ENCODE assay signal across 9 cellular contexts in the genomic region with DNA sequence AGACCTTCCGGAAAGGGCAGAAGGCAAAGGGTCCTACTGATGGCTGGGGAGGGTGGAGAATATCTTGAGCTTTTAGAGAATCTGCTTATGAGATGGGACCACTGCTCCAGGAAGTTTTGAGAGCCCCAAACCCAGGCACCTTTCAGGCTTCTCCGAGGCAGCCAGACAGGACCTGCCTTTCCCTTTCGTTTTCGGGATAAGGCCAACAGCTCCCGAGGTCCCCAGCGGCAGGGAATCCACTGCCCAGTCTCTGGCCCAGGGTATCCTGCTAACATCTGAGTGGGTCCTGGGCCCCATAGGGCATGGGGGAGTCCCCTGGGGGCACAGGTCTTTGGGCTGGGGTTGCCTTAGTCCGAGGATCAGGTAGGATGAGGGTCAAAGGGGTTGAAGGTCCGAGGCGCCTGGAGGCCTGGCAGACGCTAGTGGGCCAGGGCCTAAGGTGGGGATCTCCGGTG. TPM values are rescaled to one million over a fixed set of nuclear protein-coding genes. Genes with fewer than 3 reads are reported as not detected.
DNase-seq lines count a peak whose midpoint lies in the region; ATAC-seq and TF ChIP-seq lines count a peak whose summit lies in the region.
"Had no signal": no experiment of that assay in that cellular context is flagged by ENCODE, and none has a peak within 500 bp of the region (broad histone marks: within the 10 kb centered on the region; RNA-seq: fewer than 3 reads in every experiment).

No MANE protein-coding gene starts in this region.

- no peak for TF ChIP-seq CTCF in GM13976 (IDR thresholded peaks at IDR 0.05; ENCODE audit: borderline replicate concordance, control extremely low read depth, extremely low read depth, insufficient read depth, missing control alignments)
- TF ChIP-seq CTCF in WTC11 (IDR thresholded peaks at IDR 0.05): no peak
- TF ChIP-seq CTCF in hepatocyte (IDR thresholded peaks at IDR 0.05; ENCODE audit: poor library complexity): no peak
- no peak for TF ChIP-seq CTCF in gastrocnemius medialis (IDR thresholded peaks at IDR 0.05 in 4 of 5, conservative IDR thresholded peaks at IDR 0.05 in 1 of 5)

- ATAC-seq in WTC11 (peak; percentile 1; the same call in 1 of the 2 replicates), gastrocnemius medialis (no peak), GM19397 (IDR thresholded peaks at IDR 0.05; ENCODE audit: unreplicated experiment) (no peak)

- peaks cover 18% of the 10 kb centered on the region for H4K20me1 ChIP-seq in hepatocyte (ENCODE audit: insufficient read depth, poor library complexity, severe bottlenecking)

- peak overlapping the region; percentile 61 for H3K4me3 Mint-ChIP-seq in WTC11

- DNase-seq in GM13976 (ENCODE audit: low spot score) (peak; percentile 62), WTC11 (ENCODE audit: low spot score) (no peak), hepatocyte (ENCODE audit: low spot score) (no peak), gastrocnemius medialis (no peak), DMS153 (lab: John Stamatoyannopoulos, UW) (no peak), SHP77 (lab: John Stamatoyannopoulos, UW) (no peak), COLO668 (lab: John Stamatoyannopoulos, UW; ENCODE audit: unreplicated experiment) (no peak)
- DNase-seq: NCI-H2107 had no signal

- H3K36me3 ChIP-seq in hepatocyte (replicated peaks; ENCODE audit: insufficient read depth, low read depth): no peaks in the 10 kb centered on the region
- H3K36me3 ChIP-seq in gastrocnemius medialis: no peaks in the 10 kb centered on the region

- H3K4me1 ChIP-seq in hepatocyte (ENCODE audit: insufficient read depth): peaks cover 29% of the 10 kb centered on the region
- peaks cover 21 to 25% of the 10 kb centered on the region in 2 donors for H3K4me1 ChIP-seq in gastrocnemius medialis

- H3K4me1 Mint-ChIP-seq in WTC11: peaks cover 54% of the 10 kb centered on the region

- no peak overlapping the region for H2AFZ ChIP-seq in hepatocyte

- no peaks in the 10 kb centered on the region for H3K9me3 Mint-ChIP-seq in WTC11

- H3K4me2 ChIP-seq in hepatocyte: peak overlapping the region; percentile 84

- peaks cover 85% of the 10 kb centered on the region for H3K79me2 ChIP-seq in hepatocyte

- H3K4me3 ChIP-seq in hepatocyte (peak overlapping the region; percentile 93), gastrocnemius medialis (peak overlapping the region in 3 of 4 donors; percentile 7 to 43 (median 31))

- H3K9me3 ChIP-seq in hepatocyte (ENCODE audit: low read depth) (no peaks in the 10 kb centered on the region), gastrocnemius medialis (no peaks in the 10 kb centered on the region)

- POLR2A ChIA-PET in WTC11 (lab: Charles Lee): interaction anchor here (0.9 kb wide), 1 partner anchor 9 kb away, joined by 4 read pairs; no protein-coding TSS in a partner anchor

- intact Hi-C loops in gastrocnemius medialis (cut with DNase I; ENCODE audit: low total_unique reads): loop anchor here (5.0 to 10.0 kb wide), 2 partner anchors 162 to 304 kb away; no protein-coding TSS in a partner anchor

- in situ Hi-C loops in GM13976 (cut with MboI; ENCODE audit: low sequenced_read_pairs, unreplicated experiment) (no loop called here), gastrocnemius medialis (cut with MboI; ENCODE audit: low sequenced_read_pairs in 4 of 4) (no loop called here)

- H3K27me3 Mint-ChIP-seq in WTC11 (ENCODE audit: low read depth): peaks cover 94% of the 10 kb centered on the region

- H3K27ac ChIP-seq in hepatocyte (peak overlapping the region; percentile 97), gastrocnemius medialis (no peak overlapping the region)

- TF ChIP-seq POLR2A in gastrocnemius medialis (IDR thresholded peaks at IDR 0.05): no peak

- H3K9me2 ChIP-seq in hepatocyte (replicated peaks; ENCODE audit: insufficient read depth): no peaks in the 10 kb centered on the region

- no peaks in the 10 kb centered on the region for H3K36me3 Mint-ChIP-seq in WTC11

- CTCF ChIA-PET in WTC11 (lab: Charles Lee): interaction anchor here (1.0 to 1.2 kb wide), 2 partner anchors 125 to 149 kb away, joined by 3 read pairs; no protein-coding TSS in a partner anchor

- H3K27me3 ChIP-seq in hepatocyte: peaks cover 47% of the 10 kb centered on the region
- H3K27me3 ChIP-seq in gastrocnemius medialis: peaks cover 65 to 75% (median 69%) of the 10 kb centered on the region in 3 donors

- 13% methylated on average over 11 of the region's 11 CpGs for WGBS in hepatocyte (ENCODE audit: low lambda C conversion rate, missing lambda C conversion rate)

- H3K27ac Mint-ChIP-seq in WTC11: no peak overlapping the region

TF ChIP-seq in WTC11, 78 proteins besides CTCF, POLR2A, EP300 and RAD21:
- TF ChIP-seq JAZF1 (CRISPR knock-in tag; IDR thresholded peaks at IDR 0.05): no peak
- TF ChIP-seq ZNF671 (CRISPR knock-in tag; IDR thresholded peaks at IDR 0.05): no peak
- TF ChIP-seq STAT6 (CRISPR knock-in tag; conservative IDR thresholded peaks at IDR 0.05; ENCODE audit: low read depth): no peak
- no peak for TF ChIP-seq ZNF512 (CRISPR knock-in tag; IDR thresholded peaks at IDR 0.05; ENCODE audit: borderline replicate concordance)
- TF ChIP-seq ZNF416 (CRISPR knock-in tag; IDR thresholded peaks at IDR 0.05): no peak
- no peak for TF ChIP-seq PREB (CRISPR knock-in tag; IDR thresholded peaks at IDR 0.05; ENCODE audit: borderline replicate concordance)
- TF ChIP-seq JUN (CRISPR knock-in tag; IDR thresholded peaks at IDR 0.05): no peak
- TF ChIP-seq GTF2I (CRISPR knock-in tag; conservative IDR thresholded peaks at IDR 0.05): no peak
- TF ChIP-seq, protein P1, sequence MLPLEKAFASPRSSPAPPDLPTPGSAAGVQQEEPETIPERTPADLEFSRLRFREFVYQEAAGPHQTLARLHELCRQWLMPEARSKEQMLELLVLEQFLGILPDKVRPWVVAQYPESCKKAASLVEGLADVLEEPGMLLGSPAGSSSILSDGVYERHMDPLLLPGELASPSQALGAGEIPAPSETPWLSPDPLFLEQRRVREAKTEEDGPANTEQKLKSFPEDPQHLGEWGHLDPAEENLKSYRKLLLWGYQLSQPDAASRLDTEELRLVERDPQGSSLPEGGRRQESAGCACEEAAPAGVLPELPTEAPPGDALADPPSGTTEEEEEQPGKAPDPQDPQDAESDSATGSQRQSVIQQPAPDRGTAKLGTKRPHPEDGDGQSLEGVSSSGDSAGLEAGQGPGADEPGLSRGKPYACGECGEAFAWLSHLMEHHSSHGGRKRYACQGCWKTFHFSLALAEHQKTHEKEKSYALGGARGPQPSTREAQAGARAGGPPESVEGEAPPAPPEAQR (CRISPR knock-in tag; IDR thresholded peaks at IDR 0.05): no peak
- no peak for TF ChIP-seq ESRRA (CRISPR knock-in tag; IDR thresholded peaks at IDR 0.05; ENCODE audit: borderline replicate concordance)
- TF ChIP-seq NFYB (CRISPR knock-in tag; conservative IDR thresholded peaks at IDR 0.05; ENCODE audit: low read depth): no peak
- TF ChIP-seq ELF4 (CRISPR knock-in tag; IDR thresholded peaks at IDR 0.05; ENCODE audit: low read depth): no peak
- TF ChIP-seq CREM (CRISPR knock-in tag; IDR thresholded peaks at IDR 0.05): no peak
- TF ChIP-seq ZNF232 (CRISPR knock-in tag; IDR thresholded peaks at IDR 0.05): no peak
- TF ChIP-seq KAT7 (CRISPR knock-in tag; IDR thresholded peaks at IDR 0.05; ENCODE audit: borderline replicate concordance): no peak
- no peak for TF ChIP-seq NFE2L1 (CRISPR knock-in tag; IDR thresholded peaks at IDR 0.05)
- TF ChIP-seq FOXP1 (CRISPR knock-in tag; IDR thresholded peaks at IDR 0.05; ENCODE audit: borderline replicate concordance): no peak
- no peak for TF ChIP-seq NR2C2 (CRISPR knock-in tag; IDR thresholded peaks at IDR 0.05)

RNA-seq across cellular contexts. Expression of gene PITX1, which starts 3.3 kb away (rescaled TPM):
- total RNA-seq in WTC11 (2021) (0.07 to 0.23 TPM (median 0.13 TPM) in 3 replicates), hepatocyte (62.9 and 64.9 TPM in 2 replicates), gastrocnemius medialis (10 to 100 TPM in 1 of 4 donors, 1 to 10 TPM in 3; 5.3 to 21.2 (median 9.3) TPM)
- polyA plus RNA-seq in hepatocyte: 141 and 156 TPM in 2 replicates
